Comparison of ENCODE assay signal across 27 cellular contexts in the genomic region with DNA sequence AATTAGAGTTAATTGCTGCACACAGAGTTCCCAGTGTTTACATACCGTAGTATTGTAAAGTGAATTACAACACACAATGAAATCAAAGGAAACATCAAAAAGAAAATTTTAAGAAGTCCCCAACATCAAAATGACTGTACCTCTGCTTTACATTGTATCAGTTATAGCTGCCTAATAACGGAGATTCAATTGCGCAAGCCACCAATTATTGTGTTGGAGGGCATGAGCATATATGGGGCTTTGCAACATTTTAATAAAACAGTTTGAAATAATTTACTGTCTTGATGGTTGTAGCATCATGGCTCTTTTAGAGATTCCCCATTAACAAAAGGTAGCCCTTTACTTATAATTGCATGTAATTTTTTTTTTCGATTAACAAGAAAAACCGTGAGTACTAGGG.
"Had no signal": no experiment of that assay in that cellular context is flagged by ENCODE, and none has a peak within 500 bp of the region (broad histone marks: within the 10 kb centered on the region; RNA-seq: fewer than 3 reads in every experiment).

No MANE protein-coding gene starts in this region.

- ATAC-seq: left colon; left lung; lower lobe of right lung; naive thymus-derived CD8-positive, alpha-beta T cell; pancreas; right cardiac atrium; stimulated activated effector memory CD8-positive, alpha-beta T cell treated with anti-CD3 and anti-CD28 coated beads, Interleukin-12 subunit alpha, Interleukin-12 subunit beta, amount 100 ng/mL, for 72 hours had no signal

- H3K4me1 ChIP-seq: left lung, lower lobe of right lung, pancreas, prostate gland, sigmoid colon, spleen, suprapubic skin, tibial artery, uterus had no signal

- H3K27me3 ChIP-seq: left lung, pancreas, sigmoid colon, spleen, suprapubic skin, tibial artery, uterus had no signal

- H3K4me3 ChIP-seq: left lung, lower lobe of right lung, pancreas, prostate gland, sigmoid colon, spleen, suprapubic skin, thoracic aorta, tibial artery, uterus had no signal

- H3K4me1 Mint-ChIP-seq: immature natural killer cell had no signal

- H3K36me3 Mint-ChIP-seq: immature natural killer cell; naive thymus-derived CD8-positive, alpha-beta T cell; stimulated activated effector memory CD8-positive, alpha-beta T cell treated with anti-CD3 and anti-CD28 coated beads, Interleukin-12 subunit alpha, Interleukin-12 subunit beta, amount 100 ng/mL, for 72 hours; type B pancreatic cell had no signal

- H3K27ac Mint-ChIP-seq: immature natural killer cell; naive thymus-derived CD8-positive, alpha-beta T cell; nephron; stimulated activated effector memory CD8-positive, alpha-beta T cell treated with anti-CD3 and anti-CD28 coated beads, Interleukin-12 subunit alpha, Interleukin-12 subunit beta, amount 100 ng/mL, for 72 hours; stimulated activated naive CD8-positive, alpha-beta T cell treated with anti-CD3 and anti-CD28 coated beads, Interleukin-15, Interleukin-2, amounts not matched to agents 100 ng/mL and 50 ng/mL, for 24 hours had no signal

- H3K9me3 ChIP-seq: left lung, lower lobe of right lung, pancreas, prostate gland, sigmoid colon, spleen, suprapubic skin, thoracic aorta, tibial artery, uterus had no signal

- H3K27me3 Mint-ChIP-seq: type B pancreatic cell had no signal

- H3K4me3 Mint-ChIP-seq: immature natural killer cell; naive thymus-derived CD8-positive, alpha-beta T cell; nephron; stimulated activated effector memory CD8-positive, alpha-beta T cell treated with anti-CD3 and anti-CD28 coated beads, Interleukin-12 subunit alpha, Interleukin-12 subunit beta, amount 100 ng/mL, for 72 hours; stimulated activated naive CD8-positive, alpha-beta T cell treated with anti-CD3 and anti-CD28 coated beads, Interleukin-15, Interleukin-2, amounts not matched to agents 100 ng/mL and 50 ng/mL, for 24 hours; type B pancreatic cell had no signal

- DNase-seq: hypothalamus; immature natural killer cell; kidney; left colon; left lung; lower lobe of right lung; mammary epithelial cell; mesenchymal stem cell; naive thymus-derived CD8-positive, alpha-beta T cell; pancreas; posterior cingulate gyrus; retina; right cardiac atrium; sigmoid colon; small intestine; spleen; stimulated activated CD4-positive, alpha-beta T cell treated with anti-CD3 and anti-CD28 coated beads, Interleukin-4, amount 100 ng/mL, for 24 hours; stimulated activated naive CD4-positive, alpha-beta T cell; tibial artery; uterus had no signal

- H3K36me3 ChIP-seq: left lung, lower lobe of right lung, pancreas, prostate gland, sigmoid colon, spleen, suprapubic skin, thoracic aorta, tibial artery, uterus had no signal

- H3K27ac ChIP-seq: left lung, lower lobe of right lung, pancreas, prostate gland, sigmoid colon, spleen, suprapubic skin, thoracic aorta, tibial artery, uterus had no signal

- H3K9me3 Mint-ChIP-seq: immature natural killer cell; naive thymus-derived CD8-positive, alpha-beta T cell; nephron; stimulated activated effector memory CD8-positive, alpha-beta T cell treated with anti-CD3 and anti-CD28 coated beads, Interleukin-12 subunit alpha, Interleukin-12 subunit beta, amount 100 ng/mL, for 72 hours; stimulated activated naive CD8-positive, alpha-beta T cell treated with anti-CD3 and anti-CD28 coated beads, Interleukin-15, Interleukin-2, amounts not matched to agents 100 ng/mL and 50 ng/mL, for 24 hours had no signal
